Comparison of ENCODE assay signal across 12 cellular contexts in the genomic region with DNA sequence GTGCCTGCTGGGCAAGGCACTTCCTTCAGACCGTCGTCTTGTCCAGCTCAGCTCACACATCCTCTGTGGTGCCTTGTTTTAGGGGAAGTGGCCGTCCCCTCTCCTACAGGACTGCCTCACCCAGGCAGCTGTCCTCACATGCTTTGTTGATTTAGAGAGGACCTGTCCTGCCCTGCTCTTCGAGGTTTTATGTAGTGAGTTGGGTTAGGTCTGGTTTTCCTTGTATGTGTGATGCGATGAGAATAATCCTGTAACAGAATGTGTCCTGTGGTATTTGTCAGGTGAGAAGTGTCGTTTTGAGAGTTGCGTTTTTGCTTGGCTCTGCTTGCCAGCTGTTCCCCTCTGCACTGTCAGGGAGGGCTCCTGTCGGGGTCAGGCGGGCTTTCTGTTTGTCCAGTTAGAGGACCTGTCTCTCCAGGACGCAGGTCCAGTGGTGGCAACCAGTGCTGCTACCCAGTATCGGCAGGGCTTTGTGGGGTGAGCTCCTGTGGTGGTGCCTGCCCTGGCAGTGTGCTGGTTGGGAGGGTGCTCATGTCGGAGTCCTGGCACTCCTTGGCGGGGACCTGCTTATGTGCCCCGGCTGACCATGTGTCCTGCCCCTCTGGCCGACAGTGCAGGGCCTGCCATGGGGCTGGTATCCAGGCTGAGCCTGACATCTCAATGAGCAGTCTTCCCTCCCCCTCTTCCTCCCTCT. TPM values are rescaled to one million over a fixed set of nuclear protein-coding genes. Genes with fewer than 3 reads are reported as not detected.
A peak's percentile ranks its signal among the peaks of the same experiment; 100 is the strongest.
DNase-seq lines count a peak whose midpoint lies in the region; ATAC-seq and TF ChIP-seq lines count a peak whose summit lies in the region.
"Had no signal": no experiment of that assay in that cellular context is flagged by ENCODE, and none has a peak within 500 bp of the region (broad histone marks: within the 10 kb centered on the region; RNA-seq: fewer than 3 reads in every experiment).

No MANE protein-coding gene starts in this region.

- intact Hi-C loops in right cardiac atrium (cut with DNase I): no loop called here

- no peak overlapping the region for H3K4me3 ChIP-seq in right cardiac atrium (ENCODE audit: low read length)

- H3K27ac ChIP-seq in right cardiac atrium (ENCODE audit: low read length): no peak overlapping the region

- peaks cover 21% of the 10 kb centered on the region for H3K36me3 Mint-ChIP-seq in T-cell
- no peaks in the 10 kb centered on the region for H3K36me3 Mint-ChIP-seq in glutamatergic neuron (ENCODE audit: unreplicated experiment)

- H3K27me3 Mint-ChIP-seq in stimulated activated naive CD8-positive, alpha-beta T cell treated with anti-CD3 and anti-CD28 coated beads, Interleukin-15, amount 100 ng/mL, for 72 hours: no peaks in the 10 kb centered on the region
- H3K27me3 Mint-ChIP-seq in T-cell (no peaks in the 10 kb centered on the region), glutamatergic neuron (ENCODE audit: unreplicated experiment) (peaks cover 12% of the 10 kb centered on the region)
- H3K27me3 Mint-ChIP-seq: CD4-positive, CD25-positive, alpha-beta regulatory T cell had no signal

- no peaks in the 10 kb centered on the region for H3K9me3 Mint-ChIP-seq in stimulated activated naive CD8-positive, alpha-beta T cell treated with anti-CD3 and anti-CD28 coated beads, Interleukin-15, amount 100 ng/mL, for 72 hours
- H3K9me3 Mint-ChIP-seq in T-cell (no peaks in the 10 kb centered on the region), glutamatergic neuron (ENCODE audit: unreplicated experiment) (peaks cover 18% of the 10 kb centered on the region)
- H3K9me3 Mint-ChIP-seq: activated T-helper 1 cell treated with anti-CD3 and anti-CD28 coated beads, Interleukin-12 subunit alpha, Interleukin-12 subunit beta, Interleukin-2, Interleukin-4 antibody, amounts not matched to agents 30 ng/mL and 10 ng/mL and 1 ng/mL, durations not matched to agents 14 hours and 24 hours and 36 hours had no signal

- POLR2A ChIA-PET in T-cell (lab: Charles Lee): no interaction called here

- H3K27me3 ChIP-seq in right cardiac atrium (ENCODE audit: control insufficient read depth, insufficient read depth): no peaks in the 10 kb centered on the region

- H3K4me3 Mint-ChIP-seq in stimulated activated naive CD8-positive, alpha-beta T cell treated with anti-CD3 and anti-CD28 coated beads, Interleukin-15, amount 100 ng/mL, for 72 hours: no peak overlapping the region
- H3K4me3 Mint-ChIP-seq in T-cell: no peak overlapping the region
- no peak overlapping the region for H3K4me3 Mint-ChIP-seq in glutamatergic neuron (ENCODE audit: unreplicated experiment)
- H3K4me3 Mint-ChIP-seq: activated T-helper 1 cell treated with anti-CD3 and anti-CD28 coated beads, Interleukin-12 subunit alpha, Interleukin-12 subunit beta, Interleukin-2, Interleukin-4 antibody, amounts not matched to agents 30 ng/mL and 10 ng/mL and 1 ng/mL, durations not matched to agents 14 hours and 24 hours and 36 hours; CD4-positive, CD25-positive, alpha-beta regulatory T cell had no signal

- WGBS in right cardiac atrium: 84% methylated on average over 15 of the region's 15 CpGs

- DNase-seq in stimulated activated naive CD8-positive, alpha-beta T cell treated with anti-CD3 and anti-CD28 coated beads, Interleukin-15, amount 100 ng/mL, for 72 hours: no peak
- DNase-seq in stimulated activated naive CD8-positive, alpha-beta T cell treated with anti-CD3 and anti-CD28 coated beads, Interleukin-15, Interleukin-2, amounts not matched to agents 100 U/mL and 50 U/mL, for 24 hours: no peak
- no peak for DNase-seq in T-cell
- DNase-seq in glutamatergic neuron: no peak
- no peak for DNase-seq in NCI-H128 (lab: John Stamatoyannopoulos, UW; ENCODE audit: unreplicated experiment)
- DNase-seq in right cardiac atrium: no peak
- DNase-seq: mesendoderm; stimulated activated CD4-positive, alpha-beta T cell treated with anti-CD3 and anti-CD28 coated beads, Interleukin-4, amount 100 ng/mL, for 1 hour had no signal

- ATAC-seq in stimulated activated naive CD8-positive, alpha-beta T cell treated with anti-CD3 and anti-CD28 coated beads, Interleukin-15, amount 100 ng/mL, for 72 hours: peak; percentile 44
- ATAC-seq in stimulated activated naive CD8-positive, alpha-beta T cell treated with anti-CD3 and anti-CD28 coated beads, Interleukin-15, Interleukin-2, amounts not matched to agents 100 U/mL and 50 U/mL, for 24 hours: no peak
- ATAC-seq in T-cell (replicated peaks in 1 of 4) (no peak), GM19452 (IDR thresholded peaks at IDR 0.05; ENCODE audit: unreplicated experiment) (no peak), right cardiac atrium (no peak), HG02852 (IDR thresholded peaks at IDR 0.05; ENCODE audit: unreplicated experiment) (no peak)

- H3K4me1 Mint-ChIP-seq in stimulated activated naive CD8-positive, alpha-beta T cell treated with anti-CD3 and anti-CD28 coated beads, Interleukin-15, amount 100 ng/mL, for 72 hours: peaks cover 28% of the 10 kb centered on the region
- H3K4me1 Mint-ChIP-seq in T-cell: peaks cover 11 to 15% (median 11%) of the 10 kb centered on the region in 3 donors
- peaks cover 9% of the 10 kb centered on the region for H3K4me1 Mint-ChIP-seq in glutamatergic neuron (ENCODE audit: low read depth, unreplicated experiment)

- no peaks in the 10 kb centered on the region for H3K4me1 ChIP-seq in right cardiac atrium (ENCODE audit: control insufficient read depth, insufficient read depth, low read length)

- H3K27ac Mint-ChIP-seq in stimulated activated naive CD8-positive, alpha-beta T cell treated with anti-CD3 and anti-CD28 coated beads, Interleukin-15, amount 100 ng/mL, for 72 hours: peak overlapping the region; percentile 8 to 79
- H3K27ac Mint-ChIP-seq in T-cell: peak overlapping the region; percentile 37 to 40
- peak overlapping the region; percentile 41 for H3K27ac Mint-ChIP-seq in glutamatergic neuron (ENCODE audit: unreplicated experiment)

- H3K9me3 ChIP-seq in right cardiac atrium (ENCODE audit: control insufficient read depth, low read length): no peaks in the 10 kb centered on the region

- TF ChIP-seq CTCF in glutamatergic neuron (IDR thresholded peaks at IDR 0.05; ENCODE audit: partially characterized antibody, unreplicated experiment): no peak

- CTCF ChIA-PET in T-cell (lab: Charles Lee): no interaction called here

RNA-seq across cellular contexts. Expression of a gene that starts 41.3 kb away (rescaled TPM):
- total RNA-seq in T-cell: under 1 TPM in 3 of 5 donors, not detected in 2; 0.09 to 0.30 (median 0.23) TPM
- not detected for total RNA-seq in glutamatergic neuron (ENCODE audit: unreplicated experiment)
- not detected for total RNA-seq in right cardiac atrium
- 0.05 TPM for polyA plus RNA-seq in right cardiac atrium
- total RNA-seq: activated T-helper 1 cell treated with anti-CD3 and anti-CD28 coated beads, Interleukin-12 subunit alpha, Interleukin-12 subunit beta, Interleukin-2, Interleukin-4 antibody, amounts not matched to agents 30 ng/mL and 10 ng/mL and 1 ng/mL, durations not matched to agents 14 hours and 24 hours and 36 hours; CD4-positive, CD25-positive, alpha-beta regulatory T cell had no signal
